16 cellular contexts compared by ENCODE assay signal in the genomic region with DNA sequence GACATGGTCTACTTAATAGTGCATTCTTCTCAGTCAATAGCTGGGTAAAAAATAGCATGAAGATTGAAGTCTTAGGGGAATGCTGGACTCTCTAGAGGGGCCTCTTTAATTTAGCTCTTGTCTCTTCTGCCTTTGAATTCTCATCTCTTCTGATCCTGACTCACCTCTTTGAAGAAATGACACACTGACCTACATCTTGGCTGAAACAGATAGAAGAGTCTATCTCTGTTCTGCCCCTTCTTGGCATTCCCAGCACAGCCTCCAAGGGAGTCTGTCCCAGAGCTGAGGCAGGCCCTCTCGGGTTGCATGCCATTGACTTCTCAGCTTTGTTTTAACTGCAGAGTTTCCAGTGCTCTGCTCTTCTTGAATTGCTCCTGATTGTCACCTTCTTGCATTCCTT. TPM values are rescaled to one million over a fixed set of nuclear protein-coding genes. Genes with fewer than 3 reads are reported as not detected.
DNase-seq lines count a peak whose midpoint lies in the region; ATAC-seq, FAIRE-seq and TF ChIP-seq lines count a peak whose summit lies in the region.
"Had no signal": no experiment of that assay in that cellular context is flagged by ENCODE, and none has a peak within 500 bp of the region (broad histone marks: within the 10 kb centered on the region; RNA-seq: fewer than 3 reads in every experiment).

No MANE protein-coding gene starts in this region.

- H3K4me1 Mint-ChIP-seq in CD4-positive, alpha-beta T cell (ENCODE audit: low read depth): peaks cover 85% of the 10 kb centered on the region
- H3K4me1 Mint-ChIP-seq in neural progenitor cell: peaks cover 30% of the 10 kb centered on the region
- peaks cover 4% of the 10 kb centered on the region for H3K4me1 Mint-ChIP-seq in glutamatergic neuron (ENCODE audit: low read depth, unreplicated experiment)

- no peaks in the 10 kb centered on the region for H3K27me3 Mint-ChIP-seq in CD4-positive, alpha-beta T cell
- H3K27me3 Mint-ChIP-seq in neural progenitor cell (ENCODE audit: insufficient read depth, low read depth): peaks cover 8% of the 10 kb centered on the region
- H3K27me3 Mint-ChIP-seq in glutamatergic neuron (ENCODE audit: unreplicated experiment): peaks cover 3% of the 10 kb centered on the region
- H3K27me3 Mint-ChIP-seq: activated T-cell treated with anti-CD3 and anti-CD28 coated beads, Interleukin-2, amount 50 U/mL, for 24 hours had no signal

- H3K9me3 Mint-ChIP-seq in CD4-positive, alpha-beta T cell: no peaks in the 10 kb centered on the region
- H3K9me3 Mint-ChIP-seq in neural progenitor cell (no peaks in the 10 kb centered on the region), glutamatergic neuron (ENCODE audit: unreplicated experiment) (no peaks in the 10 kb centered on the region)
- H3K9me3 Mint-ChIP-seq: activated T-cell treated with anti-CD3 and anti-CD28 coated beads, Interleukin-2, amount 50 U/mL, for 24 hours had no signal

- H3K9ac ChIP-seq in Karpas-422 (ENCODE audit: low read length): peak overlapping the region; percentile 58
- no peak overlapping the region for H3K9ac ChIP-seq in neural progenitor cell

- H3K27ac Mint-ChIP-seq in CD4-positive, alpha-beta T cell: peak overlapping the region; percentile 66
- peak overlapping the region; percentile 30 for H3K27ac Mint-ChIP-seq in neural progenitor cell
- H3K27ac Mint-ChIP-seq in glutamatergic neuron (ENCODE audit: unreplicated experiment): no peak overlapping the region

- peak overlapping the region; percentile 68 for H3K4me2 ChIP-seq in Karpas-422 (ENCODE audit: low read depth, low read length, poor library complexity, severe bottlenecking)
- H3K4me2 ChIP-seq in neural progenitor cell: peak overlapping the region; percentile 40

- H3K27me3 ChIP-seq in CD4-positive, alpha-beta T cell (ENCODE audit: control insufficient read depth, insufficient read depth, low read length): no peaks in the 10 kb centered on the region
- H3K27me3 ChIP-seq in Karpas-422 (ENCODE audit: low read length): no peaks in the 10 kb centered on the region
- no peaks in the 10 kb centered on the region for H3K27me3 ChIP-seq in neural progenitor cell
- H3K27me3 ChIP-seq: right atrium auricular region, vagina had no signal

- H3K36me3 ChIP-seq in Karpas-422 (ENCODE audit: insufficient read depth, low read length) (peaks cover 23% of the 10 kb centered on the region), neural progenitor cell (no peaks in the 10 kb centered on the region)
- H3K36me3 ChIP-seq: lower lobe of right lung, right atrium auricular region, vagina had no signal

- no peaks in the 10 kb centered on the region for H3K9me2 ChIP-seq in Karpas-422 (replicated peaks; ENCODE audit: insufficient read depth, low read length)

- H3K4me1 ChIP-seq in Karpas-422 (ENCODE audit: low read length): peaks cover 97% of the 10 kb centered on the region
- peaks cover 24% of the 10 kb centered on the region for H3K4me1 ChIP-seq in neural progenitor cell

- peak overlapping the region; percentile 42 for H3K4me3 Mint-ChIP-seq in CD4-positive, alpha-beta T cell
- no peak overlapping the region for H3K4me3 Mint-ChIP-seq in neural progenitor cell
- H3K4me3 Mint-ChIP-seq in glutamatergic neuron (ENCODE audit: unreplicated experiment): no peak overlapping the region
- H3K4me3 Mint-ChIP-seq: activated T-cell treated with anti-CD3 and anti-CD28 coated beads, Interleukin-2, amount 50 U/mL, for 24 hours had no signal

- ATAC-seq in CD4-positive, alpha-beta T cell (ENCODE audit: poor library complexity): no peak
- ATAC-seq in HG03196 (IDR thresholded peaks at IDR 0.05; ENCODE audit: unreplicated experiment) (no peak), HG03097 (IDR thresholded peaks at IDR 0.05; ENCODE audit: low FRiP score, unreplicated experiment) (no peak)
- ATAC-seq: lower lobe of right lung had no signal

- peak overlapping the region; percentile 43 for H3K4me3 ChIP-seq in Karpas-422 (ENCODE audit: low read length)
- no peak overlapping the region for H3K4me3 ChIP-seq in neural progenitor cell
- H3K4me3 ChIP-seq: lower lobe of right lung, right atrium auricular region, vagina had no signal

- no peaks in the 10 kb centered on the region for H3K9me3 ChIP-seq in CD4-positive, alpha-beta T cell (ENCODE audit: control insufficient read depth, low read length)
- H3K9me3 ChIP-seq in Karpas-422 (ENCODE audit: low read length) (no peaks in the 10 kb centered on the region), neural progenitor cell (ENCODE audit: low read depth) (no peaks in the 10 kb centered on the region)
- H3K9me3 ChIP-seq: lower lobe of right lung, right atrium auricular region, vagina had no signal

- no peak for TF ChIP-seq CTCF in CD4-positive, alpha-beta T cell (IDR thresholded peaks at IDR 0.05)
- no peak for TF ChIP-seq CTCF in neural progenitor cell (IDR thresholded peaks at IDR 0.05)
- no peak for TF ChIP-seq CTCF in glutamatergic neuron (IDR thresholded peaks at IDR 0.05; ENCODE audit: partially characterized antibody, unreplicated experiment)

- no peak for TF ChIP-seq POLR2A in GM12891 (IDR thresholded peaks at IDR 0.05; ENCODE audit: low read depth, low read length)

- CTCF ChIA-PET in CD4-positive, alpha-beta T cell (lab: Charles Lee): interaction anchor here (2.4 kb wide), 1 partner anchor 73 kb away, joined by 6 read pairs; no protein-coding TSS in a partner anchor

- peaks cover 96% of the 10 kb centered on the region for H3K79me2 ChIP-seq in Karpas-422 (ENCODE audit: low read length)
- H3K79me2 ChIP-seq in neural progenitor cell (ENCODE audit: low read depth): peaks cover 6% of the 10 kb centered on the region

- FAIRE-seq in GM12891 (lab: Jason Lieb, UNC): no peak
- FAIRE-seq: GM12892 had no signal

- H3K27ac ChIP-seq in CD4-positive, alpha-beta T cell (ENCODE audit: low read depth, low read length): no peak overlapping the region
- H3K27ac ChIP-seq in Karpas-422 (ENCODE audit: low read length) (peak overlapping the region; percentile 99), cingulate gyrus (ENCODE audit: low read depth, low read length) (peak overlapping the region; percentile 95), neural progenitor cell (no peak overlapping the region)
- H3K27ac ChIP-seq: HL-60, lower lobe of right lung, vagina had no signal

- peaks cover 12% of the 10 kb centered on the region; the same call in 1 of the 2 replicates for H4K20me1 ChIP-seq in Karpas-422 (ENCODE audit: insufficient read depth, low read depth, low read length)
- peaks cover 14% of the 10 kb centered on the region for H4K20me1 ChIP-seq in neural progenitor cell (ENCODE audit: low read depth)

- no peak overlapping the region for H2AFZ ChIP-seq in Karpas-422 (ENCODE audit: low read length)
- no peak overlapping the region for H2AFZ ChIP-seq in neural progenitor cell (replicated peaks)

- DNase-seq in CD4-positive, alpha-beta T cell: no peak
- DNase-seq in Karpas-422 (peak; percentile 69), neural progenitor cell (ENCODE audit: low spot score) (no peak), GM12891 (ENCODE audit: insufficient read length, low spot score) (no peak), glutamatergic neuron (no peak)
- DNase-seq: activated T-cell treated with anti-CD3 and anti-CD28 coated beads, Interleukin-2, amount 50 U/mL, for 24 hours; cortex of kidney; lower lobe of right lung; NK-92 treated with Interleukin-12 subunit alpha and Interleukin-12 subunit beta, amount 100 ng/mL, for 24 hours had no signal

- intact Hi-C loops in CD4-positive, alpha-beta T cell (cut with DNase I, micrococcal nuclease): no loop called here

- no peaks in the 10 kb centered on the region for H3K36me3 Mint-ChIP-seq in CD4-positive, alpha-beta T cell (ENCODE audit: low read depth)
- H3K36me3 Mint-ChIP-seq in neural progenitor cell (peaks cover 2% of the 10 kb centered on the region), glutamatergic neuron (ENCODE audit: unreplicated experiment) (no peaks in the 10 kb centered on the region)

- no peaks in the 10 kb centered on the region for H3F3A ChIP-seq in neural progenitor cell (ENCODE audit: low read depth)

- POLR2A ChIA-PET in CD4-positive, alpha-beta T cell (lab: Charles Lee): interaction anchor here (1.3 to 3.3 kb wide), 3 partner anchors 20 to 30 kb away, joined by 3 to 19 read pairs (median 5); no protein-coding TSS in a partner anchor

TF ChIP-seq in GM12891, 5 proteins besides CTCF, POLR2A, EP300 and RAD21:
- TF ChIP-seq POU2F2 (IDR thresholded peaks at IDR 0.05; ENCODE audit: low read depth, low read length) (no peak), TAF1 (IDR thresholded peaks at IDR 0.05; ENCODE audit: low read depth, low read length) (no peak), PAX5 (IDR thresholded peaks at IDR 0.05; ENCODE audit: insufficient read depth, low read length, severe bottlenecking) (no peak), SPI1 (IDR thresholded peaks at IDR 0.05; ENCODE audit: low read depth, low read length) (no peak), POLR2AphosphoS5 (IDR thresholded peaks at IDR 0.05; ENCODE audit: low read depth, low read length) (no peak)
TF ChIP-seq in GM12891: peak in this region for 0.

RNA-seq across cellular contexts. Expression of a gene that starts 55.7 kb away (rescaled TPM):
- total RNA-seq in CD4-positive, alpha-beta T cell: 10 to 100 TPM; 26.6 to 28.9 TPM
- total RNA-seq in Karpas-422 (2014; rRNA removed; shearing (Covaris generic); ENCODE audit: low replicate concordance): 90.3 and 132 TPM in 2 replicates
- total RNA-seq in neural progenitor cell (ENCODE audit: low replicate concordance) (17.3 and 28.0 TPM in 2 replicates), glutamatergic neuron (ENCODE audit: unreplicated experiment) (2.4 TPM)
- polyA plus RNA-seq in GM12891 (2012; ENCODE audit: low read depth, missing spikeins): 7.1 TPM

Comparison
In these comparisons a context has a peak if more than half of its experiments do, and no peak if none do; other contexts are left out.
1. H3K27ac ChIP-seq: peak in Karpas-422 (single experiment) and cingulate gyrus (single experiment); none in CD4-positive, alpha-beta T cell (single experiment) and neural progenitor cell (single experiment).